ENCODE assay signal across 1 cellular context in genomic region chr18:63206433-63207153, GRCh38.
TF ChIP-seq lines count a peak whose summit lies in the region.

No MANE protein-coding gene starts in this region.

TF ChIP-seq in K562, 482 proteins besides CTCF, POLR2A, EP300 and RAD21 (continued from another document):
- TF ChIP-seq PBX2 (CRISPR knock-in tag; IDR thresholded peaks at IDR 0.05; ENCODE audit: low read depth), result no peak
- TF ChIP-seq PBX2 (tag; conservative IDR thresholded peaks at IDR 0.05; ENCODE audit: low read depth), result no peak
- no peak for TF ChIP-seq NCOR1 (IDR thresholded peaks at IDR 0.05)
- no peak for TF ChIP-seq MCM3 (IDR thresholded peaks at IDR 0.05)
- no peak for TF ChIP-seq RCOR1 (IDR thresholded peaks at IDR 0.05; ENCODE audit: borderline replicate concordance in 1 of 2, low read depth in 2 of 2, low read length in 2 of 2)
- TF ChIP-seq, protein P1, sequence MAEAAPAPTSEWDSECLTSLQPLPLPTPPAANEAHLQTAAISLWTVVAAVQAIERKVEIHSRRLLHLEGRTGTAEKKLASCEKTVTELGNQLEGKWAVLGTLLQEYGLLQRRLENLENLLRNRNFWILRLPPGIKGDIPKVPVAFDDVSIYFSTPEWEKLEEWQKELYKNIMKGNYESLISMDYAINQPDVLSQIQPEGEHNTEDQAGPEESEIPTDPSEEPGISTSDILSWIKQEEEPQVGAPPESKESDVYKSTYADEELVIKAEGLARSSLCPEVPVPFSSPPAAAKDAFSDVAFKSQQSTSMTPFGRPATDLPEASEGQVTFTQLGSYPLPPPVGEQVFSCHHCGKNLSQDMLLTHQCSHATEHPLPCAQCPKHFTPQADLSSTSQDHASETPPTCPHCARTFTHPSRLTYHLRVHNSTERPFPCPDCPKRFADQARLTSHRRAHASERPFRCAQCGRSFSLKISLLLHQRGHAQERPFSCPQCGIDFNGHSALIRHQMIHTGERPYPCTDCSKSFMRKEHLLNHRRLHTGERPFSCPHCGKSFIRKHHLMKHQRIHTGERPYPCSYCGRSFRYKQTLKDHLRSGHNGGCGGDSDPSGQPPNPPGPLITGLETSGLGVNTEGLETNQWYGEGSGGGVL (CRISPR knock-in tag; IDR thresholded peaks at IDR 0.05), result no peak
- no peak for TF ChIP-seq MCM2 (IDR thresholded peaks at IDR 0.05; ENCODE audit: low read depth)
- TF ChIP-seq NEUROD1 (IDR thresholded peaks at IDR 0.05; ENCODE audit: borderline replicate concordance, low read depth, low read length, partially characterized antibody), result no peak
- TF ChIP-seq NFIC (IDR thresholded peaks at IDR 0.05), result no peak
- TF ChIP-seq POLR2H (tag; IDR thresholded peaks at IDR 0.05; ENCODE audit: low read depth), result no peak
- TF ChIP-seq NKRF (IDR thresholded peaks at IDR 0.05; ENCODE audit: borderline replicate concordance), result no peak
- TF ChIP-seq MECOM (CRISPR knock-in tag; IDR thresholded peaks at IDR 0.05), result no peak
- TF ChIP-seq, protein P2, sequence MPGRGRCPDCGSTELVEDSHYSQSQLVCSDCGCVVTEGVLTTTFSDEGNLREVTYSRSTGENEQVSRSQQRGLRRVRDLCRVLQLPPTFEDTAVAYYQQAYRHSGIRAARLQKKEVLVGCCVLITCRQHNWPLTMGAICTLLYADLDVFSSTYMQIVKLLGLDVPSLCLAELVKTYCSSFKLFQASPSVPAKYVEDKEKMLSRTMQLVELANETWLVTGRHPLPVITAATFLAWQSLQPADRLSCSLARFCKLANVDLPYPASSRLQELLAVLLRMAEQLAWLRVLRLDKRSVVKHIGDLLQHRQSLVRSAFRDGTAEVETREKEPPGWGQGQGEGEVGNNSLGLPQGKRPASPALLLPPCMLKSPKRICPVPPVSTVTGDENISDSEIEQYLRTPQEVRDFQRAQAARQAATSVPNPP (IDR thresholded peaks at IDR 0.05; ENCODE audit: borderline replicate concordance, insufficient read depth, insufficient read length), result no peak
